In the genomic region with DNA sequence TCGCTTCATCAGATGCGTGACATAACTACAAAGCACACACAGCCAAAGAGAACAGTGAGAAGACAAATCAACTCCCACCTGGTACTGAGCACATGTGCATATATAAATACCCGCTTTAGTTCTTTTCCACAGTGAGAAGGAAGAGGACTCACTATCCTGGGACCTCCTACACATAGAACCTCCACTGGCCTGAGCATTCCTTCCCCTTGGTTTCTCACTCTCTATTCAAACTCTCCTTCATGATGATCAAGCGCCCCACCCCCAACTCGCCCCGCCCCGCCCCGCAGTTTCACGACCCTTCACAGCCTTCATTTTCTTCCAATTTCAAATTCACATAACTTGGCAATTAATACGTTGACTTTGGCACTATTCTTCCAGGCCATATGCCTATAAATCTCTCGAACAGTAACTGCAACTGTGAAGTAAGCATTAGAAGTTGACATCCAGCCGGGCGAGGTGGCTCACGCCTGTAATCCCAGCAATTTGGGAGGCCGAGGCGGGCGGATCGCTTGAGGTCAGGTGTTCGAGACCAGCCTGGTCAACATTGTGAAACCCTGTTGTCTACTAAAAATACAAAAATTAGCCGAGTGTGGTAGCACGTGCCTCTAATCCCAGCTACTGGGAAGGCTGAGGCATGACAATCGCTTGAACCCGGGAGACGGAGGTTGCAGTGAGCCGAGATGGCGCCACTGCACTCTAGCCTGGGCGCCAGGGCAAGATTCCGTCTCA, we compare ENCODE assay signal across 8 cellular contexts. TPM values are rescaled to one million over a fixed set of nuclear protein-coding genes. Genes with fewer than 3 reads are reported as not detected.
DNase-seq lines count a peak whose midpoint lies in the region; ATAC-seq lines count a peak whose summit lies in the region.

No MANE protein-coding gene starts in this region.

- ATAC-seq in activated T-helper 17 cell treated with anti-CD3 and anti-CD28 coated beads, Interleukin-2, amount 50 U/mL, for 72 hours (replicated peaks), result no peak
- ATAC-seq in stimulated activated effector memory CD8-positive, alpha-beta T cell treated with anti-CD3 and anti-CD28 coated beads, Interleukin-12 subunit alpha, Interleukin-12 subunit beta, amount 100 ng/mL, for 72 hours, result no peak
- no peak for ATAC-seq in GM21717 (IDR thresholded peaks at IDR 0.05; ENCODE audit: unreplicated experiment)
- no peak for ATAC-seq in HG03432 (IDR thresholded peaks at IDR 0.05; ENCODE audit: unreplicated experiment)

- peaks cover 71% of the 10 kb centered on the region for H3K36me3 Mint-ChIP-seq in activated T-helper 17 cell treated with anti-CD3 and anti-CD28 coated beads, Interleukin-2, amount 50 U/mL, for 72 hours (ENCODE audit: low read depth)
- H3K36me3 Mint-ChIP-seq in stimulated activated effector memory CD8-positive, alpha-beta T cell treated with anti-CD3 and anti-CD28 coated beads, Interleukin-12 subunit alpha, Interleukin-12 subunit beta, amount 100 ng/mL, for 72 hours, result peaks cover 71% of the 10 kb centered on the region

- H3K27me3 Mint-ChIP-seq in activated T-helper 17 cell treated with anti-CD3 and anti-CD28 coated beads, Interleukin-2, amount 50 U/mL, for 72 hours, result no peaks in the 10 kb centered on the region

- H3K4me3 Mint-ChIP-seq in activated T-helper 17 cell treated with anti-CD3 and anti-CD28 coated beads, Interleukin-2, amount 50 U/mL, for 72 hours, result peak overlapping the region; percentile 99
- H3K4me3 Mint-ChIP-seq in stimulated activated effector memory CD8-positive, alpha-beta T cell treated with anti-CD3 and anti-CD28 coated beads, Interleukin-12 subunit alpha, Interleukin-12 subunit beta, amount 100 ng/mL, for 72 hours, result peak overlapping the region; percentile 94

- no peaks in the 10 kb centered on the region for H3K9me3 ChIP-seq in iPS-18c (ENCODE audit: control insufficient read depth, insufficient read depth, low read length)

- H3K4me1 Mint-ChIP-seq in activated T-helper 17 cell treated with anti-CD3 and anti-CD28 coated beads, Interleukin-2, amount 50 U/mL, for 72 hours, result peaks cover 19% of the 10 kb centered on the region
- peaks cover 50% of the 10 kb centered on the region for H3K4me1 Mint-ChIP-seq in stimulated activated effector memory CD8-positive, alpha-beta T cell treated with anti-CD3 and anti-CD28 coated beads, Interleukin-12 subunit alpha, Interleukin-12 subunit beta, amount 100 ng/mL, for 72 hours

- no peaks in the 10 kb centered on the region for H3K9me3 Mint-ChIP-seq in activated T-helper 17 cell treated with anti-CD3 and anti-CD28 coated beads, Interleukin-2, amount 50 U/mL, for 72 hours
- no peaks in the 10 kb centered on the region for H3K9me3 Mint-ChIP-seq in stimulated activated effector memory CD8-positive, alpha-beta T cell treated with anti-CD3 and anti-CD28 coated beads, Interleukin-12 subunit alpha, Interleukin-12 subunit beta, amount 100 ng/mL, for 72 hours

- DNase-seq in HT-29 (ENCODE audit: low spot score), result peak; percentile 16
- DNase-seq in stimulated activated effector memory CD8-positive, alpha-beta T cell treated with anti-CD3 and anti-CD28 coated beads, Interleukin-12 subunit alpha, Interleukin-12 subunit beta, amount 100 ng/mL, for 72 hours (ENCODE audit: low spot score in 2 of 2), result no peak
- DNase-seq in hippocampal formation (lab: John Stamatoyannopoulos, UW), result no peak
- no peak for DNase-seq in HuH-7 (ENCODE audit: low spot score)

- peak overlapping the region; percentile 90 for H3K4me3 ChIP-seq in iPS-18c (ENCODE audit: insufficient read depth, low read depth, low read length)

- H3K27ac Mint-ChIP-seq in activated T-helper 17 cell treated with anti-CD3 and anti-CD28 coated beads, Interleukin-2, amount 50 U/mL, for 72 hours, result peak overlapping the region; percentile 98
- H3K27ac Mint-ChIP-seq in stimulated activated effector memory CD8-positive, alpha-beta T cell treated with anti-CD3 and anti-CD28 coated beads, Interleukin-12 subunit alpha, Interleukin-12 subunit beta, amount 100 ng/mL, for 72 hours, result peak overlapping the region; percentile 98

RNA-seq across cellular contexts. Expression of a gene that starts 1.1 kb away (rescaled TPM):
- 3,753 and 4,531 TPM in 2 replicates for total RNA-seq in HT-29 (2014; rRNA removed; shearing (Covaris generic))
- total RNA-seq in activated T-helper 17 cell treated with anti-CD3 and anti-CD28 coated beads, Interleukin-2, amount 50 U/mL, for 72 hours, result 1,000 to 10,000 TPM; 2,918 to 3,433 TPM
